8 cellular contexts compared by ENCODE assay signal in genomic region chr18:50287441-50288347, GRCh38. TPM values are rescaled to one million over a fixed set of nuclear protein-coding genes. Genes with fewer than 3 reads are reported as not detected.
DNase-seq lines count a peak whose midpoint lies in the region; TF ChIP-seq lines count a peak whose summit lies in the region.

Gene CXXC1, minus strand, starts transcription at chr18:50287692. Its CDS starts 103 bp downstream, at chr18:50287589.

- TF ChIP-seq RAD21 in neural cell (conservative IDR thresholded peaks at IDR 0.05), result peak; percentile 65

- H3K4me1 ChIP-seq in MM.1S (ENCODE audit: low read length) (peaks cover 6% of the 10 kb centered on the region; the same call in 1 of the 2 replicates), stomach (peaks cover 0 to 22% (median 14%) of the 10 kb centered on the region in 4 donors)

- H4K20me1 ChIP-seq in MM.1S (ENCODE audit: insufficient read depth, low read length), result no peaks in the 10 kb centered on the region
- no peaks in the 10 kb centered on the region for H4K20me1 ChIP-seq in neural cell (ENCODE audit: insufficient read depth)

- H3K36me3 ChIP-seq in MM.1S (replicated peaks; ENCODE audit: insufficient read depth, low read length), result peaks cover 7% of the 10 kb centered on the region; the same call in 1 of the 2 replicates
- H3K36me3 ChIP-seq in neural cell (ENCODE audit: insufficient read depth, low read length), result no peaks in the 10 kb centered on the region
- H3K36me3 ChIP-seq in stomach, result peaks cover 22 to 35% (median 34%) of the 10 kb centered on the region in 4 donors

- WGBS in stomach, 5 donors, result 0 to 1% (median 0%) methylated on average over 41 to 76 of the region's 76 CpGs

- DNase-seq in GF-D8 (lab: John Stamatoyannopoulos, UW) (peak; percentile 100), HCEC 1CT (peak; percentile 99), MM.1S (peak; percentile 98), SIG-M5 (lab: John Stamatoyannopoulos, UW) (peak; percentile 96), activated gamma-delta T cell (lab: John Stamatoyannopoulos, UW) (peak; percentile 91), fibroblast of the conjunctiva (ENCODE audit: low read depth) (peak; percentile 99), stomach (peak; percentile 98)

- H3K4me3 ChIP-seq in MM.1S (ENCODE audit: low read length) (peak within 1 kb of the TSS; percentile 98), neural cell (ENCODE audit: low read length) (peak within 1 kb of the TSS; percentile 91), stomach (peak within 1 kb of the TSS; percentile 70 to 89 (median 75))

- no peaks in the 10 kb centered on the region for H3K27me3 ChIP-seq in MM.1S (replicated peaks; ENCODE audit: insufficient read depth, low read length)
- no peaks in the 10 kb centered on the region for H3K27me3 ChIP-seq in neural cell (ENCODE audit: insufficient read depth, low read depth, low read length)
- H3K27me3 ChIP-seq in stomach, result no peaks in the 10 kb centered on the region

- H3K9me3 ChIP-seq in MM.1S (replicated peaks; ENCODE audit: insufficient read depth, low read length), result no peaks in the 10 kb centered on the region
- no peaks in the 10 kb centered on the region for H3K9me3 ChIP-seq in neural cell (ENCODE audit: low read length)
- no peaks in the 10 kb centered on the region for H3K9me3 ChIP-seq in stomach

- peak within 1 kb of the TSS; percentile 94 for H2AFZ ChIP-seq in MM.1S (ENCODE audit: low read length)
- H2AFZ ChIP-seq in neural cell (ENCODE audit: low read depth, low read length), result peak within 1 kb of the TSS; percentile 66

- no peaks in the 10 kb centered on the region for H3F3A ChIP-seq in MM.1S (ENCODE audit: insufficient read depth, low read length)
- no peaks in the 10 kb centered on the region for H3F3A ChIP-seq in neural cell (ENCODE audit: insufficient read depth, low read length, poor library complexity, severe bottlenecking)

- H3K4me2 ChIP-seq in MM.1S (ENCODE audit: low read depth, low read length), result peak within 1 kb of the TSS; percentile 88
- H3K4me2 ChIP-seq in neural cell (ENCODE audit: low read length), result peak within 1 kb of the TSS; percentile 88

- H3K27ac ChIP-seq in MM.1S (ENCODE audit: low read length) (peak within 1 kb of the TSS; percentile 77), neural cell (ENCODE audit: low read length) (peak within 1 kb of the TSS; percentile 92), stomach (peak within 1 kb of the TSS; percentile 84 to 92 (median 90))

- TF ChIP-seq CTCF in MM.1S (IDR thresholded peaks at IDR 0.05; ENCODE audit: low read length) (peak; percentile 58), neural cell (IDR thresholded peaks at IDR 0.05; ENCODE audit: poor library complexity, severe bottlenecking) (peak; percentile 89), stomach (IDR thresholded peaks at IDR 0.05) (peak in 5 of 7 experiments; percentile 38 to 74 (median 59))

- peak within 1 kb of the TSS; percentile 70 for H3K9ac ChIP-seq in MM.1S (ENCODE audit: low read length)
- peak within 1 kb of the TSS; percentile 73 for H3K9ac ChIP-seq in neural cell (ENCODE audit: low read length)

- H3K9me2 ChIP-seq in MM.1S (replicated peaks; ENCODE audit: insufficient read depth, low read length) (no peaks in the 10 kb centered on the region), neural cell (ENCODE audit: insufficient read depth, low read length) (peaks cover 4% of the 10 kb centered on the region)

- intact Hi-C loops in stomach (cut with DNase I; ENCODE audit: low total_unique reads), result no loop called here

- no peak for TF ChIP-seq POLR2A in stomach (IDR thresholded peaks at IDR 0.05)

- H3K79me2 ChIP-seq in MM.1S (ENCODE audit: low read length) (peaks cover 23% of the 10 kb centered on the region), neural cell (replicated peaks; ENCODE audit: insufficient read depth, low read length) (no peaks in the 10 kb centered on the region)

- TF ChIP-seq EP300 in neural cell (conservative IDR thresholded peaks at IDR 0.05; ENCODE audit: poor library complexity, severe bottlenecking), result peak; percentile 48
- no peak for TF ChIP-seq EP300 in stomach (IDR thresholded peaks at IDR 0.05)

TF ChIP-seq in neural cell, 6 proteins besides CTCF, POLR2A, EP300 and RAD21:
- TF ChIP-seq SMC3 (conservative IDR thresholded peaks at IDR 0.05; ENCODE audit: poor library complexity) (peak; percentile 78), REST (IDR thresholded peaks at IDR 0.05; ENCODE audit: borderline replicate concordance) (peak; percentile 32), TAF1 (IDR thresholded peaks at IDR 0.05; ENCODE audit: low read depth) (peak; percentile 40), EZH2 (IDR thresholded peaks at IDR 0.05; ENCODE audit: borderline replicate concordance, insufficient read depth, low read length, poor library complexity, severe bottlenecking) (no peak), MXI1 (conservative IDR thresholded peaks at IDR 0.05; ENCODE audit: poor library complexity, severe bottlenecking) (peak; percentile 90), POLR2AphosphoS5 (IDR thresholded peaks at IDR 0.05) (peak; percentile 69)

RNA-seq across cellular contexts. Expression of gene CXXC1, which starts in this region (rescaled TPM):
- 99.8 and 133 TPM in 2 replicates for polyA plus RNA-seq in neural cell
- 49.5 and 49.9 TPM in 2 replicates for polyA minus RNA-seq in neural cell
- total RNA-seq in stomach, result 100 to 1,000 TPM in 3 of 5 donors, 10 to 100 TPM in 2; 31.9 to 195 (median 112) TPM
- polyA plus RNA-seq in stomach, result 10 to 100 TPM; 56.1 to 78.5 (median 64.4) TPM

Comparison
In these comparisons a context has a peak if more than half of its experiments do, and no peak if none do; other contexts are left out.
1. Peak in every context shown above with its lines: DNase-seq, H3K4me3 ChIP-seq and H3K27ac ChIP-seq.